In genomic region chr9:124377551-124377950, GRCh38 we compare ENCODE assay signal across 23 cellular contexts.
DNase-seq lines count a peak whose midpoint lies in the region; ATAC-seq, FAIRE-seq and TF ChIP-seq lines count a peak whose summit lies in the region.
"Had no signal": no experiment of that assay in that cellular context is flagged by ENCODE, and none has a peak within 500 bp of the region (broad histone marks: within the 10 kb centered on the region; RNA-seq: fewer than 3 reads in every experiment).

No MANE protein-coding gene starts in this region.

- peak; percentile 37 to 60 for DNase-seq in NOMO-1 (lab: John Stamatoyannopoulos, UW; ENCODE audit: unreplicated experiment in 2 of 2)
- no peak for DNase-seq in NOMO-1 treated with dmso at 0.1 percent for 144 hours (lab: John Stamatoyannopoulos, UW; ENCODE audit: unreplicated experiment)
- no peak for DNase-seq in HL-60 (ENCODE audit: low read depth in 1 of 2, low spot score in 1 of 2)
- peak; percentile 18 for DNase-seq in SHP77 treated with DMSO at 0.1 percent for 48 hours (lab: John Stamatoyannopoulos, UW)
- no peak for DNase-seq in GM19238 (ENCODE audit: insufficient read length, low spot score)
- DNase-seq in D721Med (ENCODE audit: insufficient read length, low spot score): no peak
- DNase-seq: AML-193; C1 segment of cervical spinal cord; DMS79; H7; HFFc6; NCI-H1092 treated with DMSO at 0.1 percent for 48 hours; NCI-H1694 treated with DMSO at 0.1 percent for 48 hours; NCI-H774; NK-92 treated with Interleukin-12 subunit alpha and Interleukin-12 subunit beta, amount 100 ng/mL, for 24 hours; OCI-M1; SW 1271; T-helper 17 cell had no signal

- FAIRE-seq in D721Med (lab: Jason Lieb, UNC): no peak
- FAIRE-seq: RCC 7860 had no signal

- no peaks in the 10 kb centered on the region for H3K9me3 ChIP-seq in neutrophil

- H3K4me1 ChIP-seq in neutrophil (ENCODE audit: control insufficient read depth in 1 of 2, insufficient read depth in 1 of 2, low read depth in 1 of 2, low read length in 1 of 2): peaks cover 46% of the 10 kb centered on the region in 2 experiments

- H3K4me3 ChIP-seq in HL-60 (replicated peaks; ENCODE audit: insufficient read depth, low read length) (no peak overlapping the region), neutrophil (ENCODE audit: low read depth in 1 of 2, low read length in 1 of 2) (no peak overlapping the region)
- H3K4me3 ChIP-seq: SK-N-MC had no signal

- no peak for ATAC-seq in HG02973 (IDR thresholded peaks at IDR 0.05; ENCODE audit: unreplicated experiment)
- ATAC-seq: T-helper 17 cell had no signal

- H3K27me3 ChIP-seq in HL-60 (ENCODE audit: insufficient read depth, poor library complexity, severe bottlenecking) (no peaks in the 10 kb centered on the region), neutrophil (no peaks in the 10 kb centered on the region)

- TF ChIP-seq CTCF in HL-60 (IDR thresholded peaks at IDR 0.05; ENCODE audit: insufficient read depth, low read length) (no peak), neutrophil (IDR thresholded peaks at IDR 0.05) (no peak), D721Med (IDR thresholded peaks at IDR 0.05; ENCODE audit: insufficient read depth, missing control alignments) (no peak)

- H3K36me3 ChIP-seq in neutrophil: no peaks in the 10 kb centered on the region

- peak overlapping the region; percentile 98 for H3K27ac ChIP-seq in HL-60 (replicated peaks)
- H3K27ac ChIP-seq in neutrophil: peak overlapping the region; percentile 9
- H3K27ac ChIP-seq: KMS-11, SK-N-MC had no signal

Comparison
In these comparisons a context has a peak if more than half of its experiments do, and no peak if none do; other contexts are left out.
1. DNase-seq: peak in NOMO-1 (2 of 2) and SHP77 treated with DMSO at 0.1 percent for 48 hours (single experiment); none in NOMO-1 treated with dmso at 0.1 percent for 144 hours (single experiment), HL-60 (0 of 2), GM19238 (single experiment) and D721Med (single experiment).